Comparison of ENCODE assay signal across 34 cellular contexts in genomic region chr2:99784946-99785345, GRCh38.
"Had no signal": no experiment of that assay in that cellular context is flagged by ENCODE, and none has a peak within 500 bp of the region (broad histone marks: within the 10 kb centered on the region; RNA-seq: fewer than 3 reads in every experiment).

No MANE protein-coding gene starts in this region.

- H3K4me1 Mint-ChIP-seq: activated CD4-positive, alpha-beta memory T cell treated with anti-CD3 and anti-CD28 coated beads, Interleukin-2, amount 10 ng/mL, durations not matched to agents 7 days and 5 days; activated CD8-positive, alpha-beta memory T cell treated with anti-CD3 and anti-CD28 coated beads, Interleukin-2, amount 10 ng/mL, durations not matched to agents 7 days and 5 days; activated naive CD8-positive, alpha-beta T cell treated with anti-CD3 and anti-CD28 coated beads, Interleukin-2, amount 10 ng/mL, durations not matched to agents 7 days and 5 days; activated T-helper 17 cell treated with anti-CD3 and anti-CD28 coated beads, Interleukin-2, amount 50 U/mL, for 72 hours had no signal

- FAIRE-seq: astrocyte had no signal

- DNase-seq: activated CD4-positive, alpha-beta memory T cell treated with anti-CD3 and anti-CD28 coated beads, Interleukin-2, amount 10 ng/mL, durations not matched to agents 7 days and 5 days; activated CD4-positive, alpha-beta T cell treated with anti-CD3 and anti-CD28 coated beads for 1 hour; activated CD4-positive, alpha-beta T cell treated with anti-CD3 and anti-CD28 coated beads for 48 hours; activated CD4-positive, CD25-positive, alpha-beta regulatory T cell; activated CD8-positive, alpha-beta memory T cell treated with anti-CD3 and anti-CD28 coated beads for 24 hours; activated CD8-positive, alpha-beta memory T cell treated with anti-CD3 and anti-CD28 coated beads, Interleukin-2, amount 10 ng/mL, durations not matched to agents 7 days and 5 days; activated CD8-positive, alpha-beta memory T cell treated with anti-CD3 and anti-CD28 coated beads, Interleukin-2, amount 50 U/mL, for 48 hours; activated effector memory CD4-positive, alpha-beta T cell treated with anti-CD3 and anti-CD28 coated beads, Interleukin-2, amount 50 U/mL, for 16 hours; activated naive CD4-positive, alpha-beta T cell; activated naive CD4-positive, alpha-beta T cell treated with anti-CD3 and anti-CD28 coated beads, Interleukin-2, amount 50 U/mL, for 16 hours; activated naive CD8-positive, alpha-beta T cell treated with anti-CD3 and anti-CD28 coated beads, Interleukin-2, amount 10 ng/mL, durations not matched to agents 7 days and 5 days; activated T-cell treated with anti-CD3 and anti-CD28 coated beads, Interleukin-2, amount 50 U/mL, for 48 hours; body of pancreas; NCI-H1105; NCI-H1417 treated with DMSO at 0.1 percent for 48 hours; NCI-H187 treated with DMSO at 0.1 percent for 48 hours; NCI-H2081; NCI-H2171 treated with DMSO at 0.1 percent for 48 hours; NCI-H2227 treated with DMSO at 0.1 percent for 48 hours; NCI-H446 treated with DMSO at 0.1 percent for 48 hours; NCI-H524; NCI-H748 treated with DMSO at 0.1 percent for 48 hours; NK-92 treated with Interleukin-12 subunit alpha and Interleukin-12 subunit beta, amount 100 ng/mL, for 24 hours; PC-3; Peyer's patch; SIG-M5; SW 1271; T-helper 1 cell; T-helper 2 cell; T-helper 9 cell had no signal

- H3K9me3 Mint-ChIP-seq: activated CD4-positive, alpha-beta memory T cell treated with anti-CD3 and anti-CD28 coated beads, Interleukin-2, amount 10 ng/mL, durations not matched to agents 7 days and 5 days; activated naive CD8-positive, alpha-beta T cell treated with anti-CD3 and anti-CD28 coated beads, Interleukin-2, amount 10 ng/mL, durations not matched to agents 7 days and 5 days had no signal

- H3K27ac Mint-ChIP-seq: activated CD4-positive, alpha-beta memory T cell treated with anti-CD3 and anti-CD28 coated beads, Interleukin-2, amount 10 ng/mL, durations not matched to agents 7 days and 5 days; activated CD8-positive, alpha-beta memory T cell treated with anti-CD3 and anti-CD28 coated beads, Interleukin-2, amount 10 ng/mL, durations not matched to agents 7 days and 5 days; activated naive CD8-positive, alpha-beta T cell treated with anti-CD3 and anti-CD28 coated beads, Interleukin-2, amount 10 ng/mL, durations not matched to agents 7 days and 5 days; activated T-helper 17 cell treated with anti-CD3 and anti-CD28 coated beads, Interleukin-2, amount 50 U/mL, for 72 hours had no signal

- H3K27me3 Mint-ChIP-seq: activated CD4-positive, alpha-beta memory T cell treated with anti-CD3 and anti-CD28 coated beads, Interleukin-2, amount 10 ng/mL, durations not matched to agents 7 days and 5 days; activated CD8-positive, alpha-beta memory T cell treated with anti-CD3 and anti-CD28 coated beads, Interleukin-2, amount 10 ng/mL, durations not matched to agents 7 days and 5 days; activated naive CD8-positive, alpha-beta T cell treated with anti-CD3 and anti-CD28 coated beads, Interleukin-2, amount 10 ng/mL, durations not matched to agents 7 days and 5 days had no signal

- H3K4me3 Mint-ChIP-seq: activated CD4-positive, alpha-beta memory T cell treated with anti-CD3 and anti-CD28 coated beads, Interleukin-2, amount 10 ng/mL, durations not matched to agents 7 days and 5 days; activated CD8-positive, alpha-beta memory T cell treated with anti-CD3 and anti-CD28 coated beads, Interleukin-2, amount 10 ng/mL, durations not matched to agents 7 days and 5 days; activated naive CD8-positive, alpha-beta T cell treated with anti-CD3 and anti-CD28 coated beads, Interleukin-2, amount 10 ng/mL, durations not matched to agents 7 days and 5 days; activated T-helper 17 cell treated with anti-CD3 and anti-CD28 coated beads, Interleukin-2, amount 50 U/mL, for 72 hours had no signal

- H3K36me3 Mint-ChIP-seq: activated CD8-positive, alpha-beta memory T cell treated with anti-CD3 and anti-CD28 coated beads, Interleukin-2, amount 10 ng/mL, durations not matched to agents 7 days and 5 days; activated naive CD8-positive, alpha-beta T cell treated with anti-CD3 and anti-CD28 coated beads, Interleukin-2, amount 10 ng/mL, durations not matched to agents 7 days and 5 days had no signal

- ATAC-seq: activated CD8-positive, alpha-beta memory T cell treated with anti-CD3 and anti-CD28 coated beads, Interleukin-2, amount 10 ng/mL, durations not matched to agents 7 days and 5 days; activated T-helper 17 cell treated with anti-CD3 and anti-CD28 coated beads, Interleukin-2, amount 50 U/mL, for 72 hours; body of pancreas; PC-3; Right ventricle myocardium inferior; SK-N-SH treated with all-trans-retinoic acid at 6 μM for 48 hours had no signal
